Comparison of ENCODE assay signal across 1 cellular context in the genomic region with DNA sequence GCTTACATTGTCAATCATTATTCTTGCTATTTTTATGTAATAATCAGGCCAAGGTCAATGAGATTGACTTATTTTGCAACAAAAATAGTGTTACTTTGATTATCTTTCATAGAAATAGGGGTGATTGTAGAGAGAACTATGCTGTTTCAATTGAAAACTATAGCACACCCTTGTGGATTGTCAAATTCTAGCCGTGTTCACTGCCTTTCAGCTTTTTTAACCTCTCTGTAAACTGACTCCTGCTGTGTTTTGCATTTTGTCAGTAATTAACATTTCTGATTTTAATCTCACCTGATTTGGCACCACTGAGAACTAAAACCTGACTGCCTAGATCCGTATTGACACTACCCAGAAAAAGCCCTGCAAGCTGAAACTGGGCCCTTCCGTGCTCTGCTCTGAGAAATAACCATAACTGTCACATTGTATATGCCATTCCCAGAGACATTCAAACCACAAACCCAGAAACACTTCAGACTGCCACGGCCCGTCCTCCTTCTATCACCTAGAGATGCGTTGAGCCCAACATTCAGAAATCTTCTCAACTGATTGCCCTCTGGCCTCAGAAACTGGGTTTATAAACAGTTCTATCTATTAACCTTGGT.
TF ChIP-seq lines count a peak whose summit lies in the region.

No MANE protein-coding gene starts in this region.

TF ChIP-seq in K562, 482 proteins besides CTCF, POLR2A, EP300 and RAD21 (continued from another document):
- TF ChIP-seq GTF3C2 (IDR thresholded peaks at IDR 0.05; ENCODE audit: borderline replicate concordance, extremely low read depth, insufficient read length) (no peak), HDAC1 (IDR thresholded peaks at IDR 0.05) (no peak), KDM5B (IDR thresholded peaks at IDR 0.05; ENCODE audit: insufficient replicate concordance, low read depth, low read length) (no peak), PTTG1 (tag; IDR thresholded peaks at IDR 0.05; ENCODE audit: low read depth) (no peak), PHF21A (IDR thresholded peaks at IDR 0.05; ENCODE audit: borderline replicate concordance, low read depth) (no peak), MYC (IDR thresholded peaks at IDR 0.05; ENCODE audit: low read depth, low read length) (no peak), MYC (CRISPR knock-in tag; IDR thresholded peaks at IDR 0.05; ENCODE audit: borderline replicate concordance, low read depth) (no peak), ETV5 (CRISPR knock-in tag; IDR thresholded peaks at IDR 0.05; ENCODE audit: low read depth) (no peak)
- TF ChIP-seq, protein P1, sequence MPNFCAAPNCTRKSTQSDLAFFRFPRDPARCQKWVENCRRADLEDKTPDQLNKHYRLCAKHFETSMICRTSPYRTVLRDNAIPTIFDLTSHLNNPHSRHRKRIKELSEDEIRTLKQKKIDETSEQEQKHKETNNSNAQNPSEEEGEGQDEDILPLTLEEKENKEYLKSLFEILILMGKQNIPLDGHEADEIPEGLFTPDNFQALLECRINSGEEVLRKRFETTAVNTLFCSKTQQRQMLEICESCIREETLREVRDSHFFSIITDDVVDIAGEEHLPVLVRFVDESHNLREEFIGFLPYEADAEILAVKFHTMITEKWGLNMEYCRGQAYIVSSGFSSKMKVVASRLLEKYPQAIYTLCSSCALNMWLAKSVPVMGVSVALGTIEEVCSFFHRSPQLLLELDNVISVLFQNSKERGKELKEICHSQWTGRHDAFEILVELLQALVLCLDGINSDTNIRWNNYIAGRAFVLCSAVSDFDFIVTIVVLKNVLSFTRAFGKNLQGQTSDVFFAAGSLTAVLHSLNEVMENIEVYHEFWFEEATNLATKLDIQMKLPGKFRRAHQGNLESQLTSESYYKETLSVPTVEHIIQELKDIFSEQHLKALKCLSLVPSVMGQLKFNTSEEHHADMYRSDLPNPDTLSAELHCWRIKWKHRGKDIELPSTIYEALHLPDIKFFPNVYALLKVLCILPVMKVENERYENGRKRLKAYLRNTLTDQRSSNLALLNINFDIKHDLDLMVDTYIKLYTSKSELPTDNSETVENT (CRISPR knock-in tag; IDR thresholded peaks at IDR 0.05) = no peak
